ENCODE assay signal across 33 cellular contexts in genomic region chr7:21730399-21730798, GRCh38.
DNase-seq lines count a peak whose midpoint lies in the region; ATAC-seq, FAIRE-seq and TF ChIP-seq lines count a peak whose summit lies in the region.
"Had no signal": no experiment of that assay in that cellular context is flagged by ENCODE, and none has a peak within 500 bp of the region (broad histone marks: within the 10 kb centered on the region; RNA-seq: fewer than 3 reads in every experiment).

No MANE protein-coding gene starts in this region.

- H3K27ac ChIP-seq in right lobe of liver (no peak overlapping the region), HepG2 (ENCODE audit: extremely low read length, insufficient read depth, low read length) (no peak overlapping the region)
- H3K27ac ChIP-seq: 22Rv1; A549; BLaER1; BLaER1 treated with 17β-estradiol and CSF1 and Interleukin-3, amounts not matched to agents 10 nM and 100 nM; C4-2B had no signal

- H3K9ac ChIP-seq in HepG2 (ENCODE audit: insufficient read depth, low read depth, low read length), result no peak overlapping the region
- H3K9ac ChIP-seq: BLaER1; BLaER1 treated with 17β-estradiol and CSF1 and Interleukin-3, amounts not matched to agents 10 nM and 100 nM had no signal

- in situ Hi-C loops in HepG2 (cut with HindIII; ENCODE audit: extremely low pct_ligation_motif_present, low pct_unique_long_range_greater_than_20kb), result no loop called here

- no peak for TF ChIP-seq RAD21 in HepG2 (CRISPR knock-in tag; IDR thresholded peaks at IDR 0.05)

- H3K4me2 ChIP-seq in HepG2 (ENCODE audit: low read depth, low read length), result no peak overlapping the region
- H3K4me2 ChIP-seq: A549; BLaER1; BLaER1 treated with 17β-estradiol and CSF1 and Interleukin-3, amounts not matched to agents 10 nM and 100 nM had no signal

- DNase-seq in right lobe of liver (no peak), HepG2 (ENCODE audit: low spot score) (no peak), astrocyte of the hippocampus (ENCODE audit: low read depth, low spot score) (peak; percentile 11), left lobe of liver (ENCODE audit: low spot score) (no peak), NCI-H2107 treated with DMSO at 0.1 percent for 48 hours (lab: John Stamatoyannopoulos, UW; ENCODE audit: unreplicated experiment) (no peak), NCI-H146 treated with DMSO at 0.1 percent for 48 hours (lab: John Stamatoyannopoulos, UW; ENCODE audit: unreplicated experiment) (no peak)
- DNase-seq: 8988T; ACHN; AML-193; BE2C; C1 segment of cervical spinal cord; Caco-2; Calu3; CD4-positive, alpha-beta memory T cell; CD4-positive, alpha-beta T cell; CD4-positive, CD25-positive, alpha-beta regulatory T cell; CD8-positive, alpha-beta memory T cell; CD8-positive, alpha-beta T cell; COR-L47; DMS 273 treated with DMSO at 0.1 percent for 48 hours; DMS153; DMS53; DMS79; DMS79 treated with DMSO at 0.1 percent for 48 hours; DND-41; EL had no signal

- H4K20me1 ChIP-seq in HepG2 (ENCODE audit: insufficient read depth, low read length), result no peaks in the 10 kb centered on the region
- H4K20me1 ChIP-seq: BLaER1; BLaER1 treated with 17β-estradiol and CSF1 and Interleukin-3, amounts not matched to agents 10 nM and 100 nM had no signal

- no peaks in the 10 kb centered on the region for H3K27me3 ChIP-seq in right lobe of liver
- H3K27me3 ChIP-seq in HepG2 (ENCODE audit: control insufficient read depth in 1 of 2, insufficient read depth in 2 of 2, low read length in 2 of 2), result no peaks in the 10 kb centered on the region
- H3K27me3 ChIP-seq: BLaER1; BLaER1 treated with 17β-estradiol and CSF1 and Interleukin-3, amounts not matched to agents 10 nM and 100 nM had no signal

- TF ChIP-seq CTCF in right lobe of liver (IDR thresholded peaks at IDR 0.05) (no peak), HepG2 (CRISPR knock-in tag; IDR thresholded peaks at IDR 0.05) (no peak)

- H3K4me1 ChIP-seq in right lobe of liver (peaks cover 0 to 20% (median 0%) of the 10 kb centered on the region in 4 donors), HepG2 (ENCODE audit: insufficient read depth, low read length) (no peaks in the 10 kb centered on the region)
- H3K4me1 ChIP-seq: A549; BE2C; BLaER1; BLaER1 treated with 17β-estradiol and CSF1 and Interleukin-3, amounts not matched to agents 10 nM and 100 nM; Caco-2 had no signal

- H3K4me3 ChIP-seq in right lobe of liver (no peak overlapping the region), HepG2 (replicated peaks in 1 of 3; ENCODE audit: insufficient read depth in 1 of 3, low read depth in 2 of 3, low read length in 3 of 3) (no peak overlapping the region)
- H3K4me3 ChIP-seq: A549; BLaER1; BLaER1 treated with 17β-estradiol and CSF1 and Interleukin-3, amounts not matched to agents 10 nM and 100 nM had no signal

- WGBS in right lobe of liver (ENCODE audit: insufficient coverage, low coverage, low lambda C conversion rate, missing lambda C conversion rate), result 80% methylated on average over 2 of the region's 2 CpGs
- 47% methylated on average over 2 of the region's 2 CpGs for WGBS in HepG2 (ENCODE audit: low lambda C conversion rate)

- no TSS peak for BruUV-seq in HepG2 (replicated peaks; lab: Mats Ljungman, UMichigan)

- H3K79me2 ChIP-seq in HepG2 (ENCODE audit: insufficient read depth, low read length), result no peaks in the 10 kb centered on the region

- no peaks in the 10 kb centered on the region for H3K36me3 ChIP-seq in right lobe of liver
- no peaks in the 10 kb centered on the region for H3K36me3 ChIP-seq in HepG2 (replicated peaks in 1 of 2; ENCODE audit: control insufficient read depth in 1 of 2, insufficient read depth in 2 of 2, low read length in 2 of 2)
- H3K36me3 ChIP-seq: BE2C; BLaER1; BLaER1 treated with 17β-estradiol and CSF1 and Interleukin-3, amounts not matched to agents 10 nM and 100 nM had no signal

- FAIRE-seq in HepG2 (lab: Jason Lieb, UNC), result no peak
- FAIRE-seq: A204.1, A549, D721Med had no signal

- POLR2A ChIA-PET in HepG2 (lab: Yijun Ruan, JAX), result no interaction called here

- CTCF ChIA-PET in HepG2 (lab: Yijun Ruan, JAX; ENCODE audit: low intra/inter-chr PET ratio, low total read pairs), result no interaction called here

- H3K9me3 ChIP-seq in right lobe of liver (no peaks in the 10 kb centered on the region), HepG2 (ENCODE audit: low read length) (no peaks in the 10 kb centered on the region)
- H3K9me3 ChIP-seq: A549; BE2C; BLaER1; BLaER1 treated with 17β-estradiol and CSF1 and Interleukin-3, amounts not matched to agents 10 nM and 100 nM; Caco-2 had no signal

- no peak for TF ChIP-seq POLR2A in right lobe of liver (IDR thresholded peaks at IDR 0.05)
- no peak for TF ChIP-seq POLR2A in HepG2 (IDR thresholded peaks at IDR 0.05; ENCODE audit: insufficient read depth in 1 of 2, low read depth in 2 of 2, low read length in 2 of 2)

- peak; percentile 42 to 78 (median 54) for ATAC-seq in right lobe of liver
- ATAC-seq in HepG2, result no peak
- ATAC-seq in left lobe of liver, result peak; percentile 75
- ATAC-seq: A549; CD8-positive, alpha-beta T cell had no signal

- TF ChIP-seq EP300 in HepG2 (IDR thresholded peaks at IDR 0.05; ENCODE audit: low read depth in 2 of 2, low read length in 2 of 2) (no peak), HepG2 (CRISPR knock-in tag; IDR thresholded peaks at IDR 0.05; ENCODE audit: borderline replicate concordance) (no peak)

- no peak overlapping the region for H2AFZ ChIP-seq in HepG2 (ENCODE audit: low read length)

- intact Hi-C loops in right lobe of liver (cut with DNase I), result no loop called here
- intact Hi-C loops in HepG2 (cut with micrococcal nuclease; ENCODE audit: unreplicated experiment), result no loop called here

TF ChIP-seq in HepG2, 621 proteins besides CTCF, POLR2A, EP300 and RAD21:
- no peak for TF ChIP-seq MAX (IDR thresholded peaks at IDR 0.05)
- TF ChIP-seq MBNL3 (CRISPR knock-in tag; conservative IDR thresholded peaks at IDR 0.05), result no peak
- TF ChIP-seq ZSCAN12 (CRISPR knock-in tag; IDR thresholded peaks at IDR 0.05), result no peak
- TF ChIP-seq PCBP2 (optimal IDR thresholded peaks at IDR 0.05; ENCODE audit: low read depth, low read length, poor library complexity, severe bottlenecking), result no peak
- no peak for TF ChIP-seq MTF2 (CRISPR knock-in tag; IDR thresholded peaks at IDR 0.05; ENCODE audit: borderline replicate concordance)
- no peak for TF ChIP-seq EHMT2 (IDR thresholded peaks at IDR 0.05; ENCODE audit: borderline replicate concordance, low read depth, low read length)
- TF ChIP-seq SMARCE1 (IDR thresholded peaks at IDR 0.05; ENCODE audit: borderline replicate concordance), result no peak
- TF ChIP-seq ZNF773 (CRISPR knock-in tag; IDR thresholded peaks at IDR 0.05; ENCODE audit: borderline replicate concordance), result no peak
TF ChIP-seq in HepG2: peak in this region for 0.
